In genomic region chr5:148090780-148091221, GRCh38 we compare ENCODE assay signal across 18 cellular contexts. TPM values are rescaled to one million over a fixed set of nuclear protein-coding genes. Genes with fewer than 3 reads are reported as not detected.
DNase-seq lines count a peak whose midpoint lies in the region; ATAC-seq, FAIRE-seq and TF ChIP-seq lines count a peak whose summit lies in the region.
"Had no signal": no experiment of that assay in that cellular context is flagged by ENCODE, and none has a peak within 500 bp of the region (broad histone marks: within the 10 kb centered on the region; RNA-seq: fewer than 3 reads in every experiment).

No MANE protein-coding gene starts in this region.

- H3K36me3 ChIP-seq in NT2/D1 (ENCODE audit: insufficient read depth, insufficient read length, low read length): peaks cover 3% of the 10 kb centered on the region
- no peaks in the 10 kb centered on the region for H3K36me3 ChIP-seq in keratinocyte (ENCODE audit: control insufficient read depth in 2 of 2, extremely low read depth in 1 of 2, insufficient read depth in 2 of 2, low read length in 2 of 2)
- H3K36me3 ChIP-seq: tibial nerve had no signal

- H3K9ac ChIP-seq in NT2/D1 (ENCODE audit: insufficient read length, low read depth): no peak overlapping the region
- peak overlapping the region; percentile 63 for H3K9ac ChIP-seq in keratinocyte (ENCODE audit: control insufficient read depth, extremely low read depth, insufficient read depth, low read length)

- H3K9me1 ChIP-seq in keratinocyte (ENCODE audit: control insufficient read depth, extremely low read depth, insufficient read depth, low read length): no peaks in the 10 kb centered on the region

- H3K79me2 ChIP-seq in keratinocyte (ENCODE audit: control insufficient read depth, insufficient read depth, low read length): no peaks in the 10 kb centered on the region

- H3K27me3 ChIP-seq in NT2/D1 (ENCODE audit: insufficient read depth, insufficient read length) (no peaks in the 10 kb centered on the region), keratinocyte (ENCODE audit: control insufficient read depth, extremely low read depth, insufficient read depth, low read length) (no peaks in the 10 kb centered on the region)
- H3K27me3 ChIP-seq: tibial nerve had no signal

- H3K4me3 ChIP-seq in NT2/D1 (ENCODE audit: insufficient read length, low read depth) (no peak overlapping the region), keratinocyte (ENCODE audit: control insufficient read depth in 2 of 3, extremely low read depth in 1 of 3, insufficient read depth in 2 of 3, low read depth in 1 of 3, low read length in 3 of 3) (peak overlapping the region; percentile 42 to 67 (median 64))
- H3K4me3 ChIP-seq: tibial nerve had no signal

- DNase-seq in ELF-1 (ENCODE audit: low read depth, low spot score): peak; percentile 11
- peak; percentile 11 for DNase-seq in H4 (ENCODE audit: low spot score)
- DNase-seq in NT2/D1 (ENCODE audit: low read depth, low spot score): peak; percentile 6
- DNase-seq in keratinocyte (ENCODE audit: low read depth, low spot score): no peak
- DNase-seq in iPS-NIHi11 (ENCODE audit: low spot score): no peak
- no peak for DNase-seq in NCI-H146 (lab: John Stamatoyannopoulos, UW)
- DNase-seq: activated CD8-positive, alpha-beta T cell treated with anti-CD3 and anti-CD28 coated beads, Interleukin-2, amount 10 ng/mL, durations not matched to agents 7 days and 5 days; activated naive CD4-positive, alpha-beta T cell treated with anti-CD3 and anti-CD28 coated beads for 36 hours; hippocampal formation; NCI-H446; stimulated activated CD4-positive, alpha-beta T cell treated with anti-CD3 and anti-CD28 coated beads, Interleukin-12 subunit alpha, Interleukin-12 subunit beta, amount 100 ng/mL, for 4 hours; T1000 had no signal

- peak overlapping the region; percentile 90 for H3K27ac ChIP-seq in keratinocyte (ENCODE audit: control insufficient read depth, insufficient read depth, low read length)
- H3K27ac ChIP-seq: HL-60, tibial nerve had no signal

- ATAC-seq in HG02763 (IDR thresholded peaks at IDR 0.05; ENCODE audit: unreplicated experiment) (no peak), HG03460 (IDR thresholded peaks at IDR 0.05; ENCODE audit: unreplicated experiment) (no peak)
- ATAC-seq: activated CD8-positive, alpha-beta T cell treated with anti-CD3 and anti-CD28 coated beads, Interleukin-2, amount 10 ng/mL, durations not matched to agents 7 days and 5 days had no signal

- H3K4me1 ChIP-seq in NT2/D1 (ENCODE audit: insufficient read depth, insufficient read length): no peaks in the 10 kb centered on the region
- peaks cover 52% of the 10 kb centered on the region for H3K4me1 ChIP-seq in keratinocyte (ENCODE audit: control insufficient read depth, extremely low read depth, insufficient read depth, low read length)
- H3K4me1 ChIP-seq: tibial nerve had no signal

- no peak for TF ChIP-seq CTCF in keratinocyte (optimal IDR thresholded peaks at IDR 0.05 in 1 of 3, IDR thresholded peaks at IDR 0.05 in 1 of 3, conservative IDR thresholded peaks at IDR 0.05 in 1 of 3; ENCODE audit: extremely low read depth in 1 of 3, insufficient read depth in 2 of 3, low read length in 3 of 3)

- FAIRE-seq in keratinocyte (lab: Jason Lieb, UNC): peak; percentile 90
- FAIRE-seq: D721Med had no signal

- dilution Hi-C loops in keratinocyte (cut with MboI; ENCODE audit: extremely low pct_ligation_motif_present, low sequenced_read_pairs): no loop called here

- H3K9me3 ChIP-seq in NT2/D1 (ENCODE audit: insufficient read depth, low read length) (no peaks in the 10 kb centered on the region), keratinocyte (ENCODE audit: control insufficient read depth, low read depth, low read length) (no peaks in the 10 kb centered on the region)
- H3K9me3 ChIP-seq: tibial nerve had no signal

- peak overlapping the region; percentile 89 for H3K4me2 ChIP-seq in keratinocyte (ENCODE audit: control insufficient read depth, extremely low read depth, insufficient read depth, low read depth, low read length)

- peak overlapping the region; percentile 96 for H2AFZ ChIP-seq in keratinocyte (ENCODE audit: control insufficient read depth, low read length)

- H4K20me1 ChIP-seq in keratinocyte (ENCODE audit: control insufficient read depth, extremely low read depth, insufficient read depth, low read length): no peaks in the 10 kb centered on the region

RNA-seq across cellular contexts. Expression of gene SPINK5, which starts 27.0 kb away (rescaled TPM):
- total RNA-seq in H4 (2014; rRNA removed; shearing (Covaris generic)): 0.10 TPM in 1 of 2 replicates, not detected in the other
- 16.6 to 29.2 TPM (median 22.6 TPM) in 3 replicates for polyA plus RNA-seq in keratinocyte
- polyA plus RNA-seq in keratinocyte (2011; ENCODE audit: low read depth): 1,735 TPM
- 27.8 and 30.2 TPM in 2 replicates for polyA plus RNA-seq in keratinocyte (2011; cell fraction: cytosol; rRNA removed)
- 45.9 and 75.2 TPM in 2 replicates for polyA plus RNA-seq in keratinocyte (2011; cell fraction: nucleus; rRNA removed)
- 18.4 and 322 TPM in 2 replicates for polyA plus RNA-seq in keratinocyte (2012; ENCODE audit: low replicate concordance)
- polyA minus RNA-seq in keratinocyte: 1.5 to 6.8 TPM (median 5.6 TPM) in 3 replicates
- polyA minus RNA-seq in keratinocyte (2011; cell fraction: cytosol; rRNA and poly(A)+ RNA removed): 9.0 TPM
- polyA minus RNA-seq in keratinocyte (2011; cell fraction: nucleus; rRNA and poly(A)+ RNA removed): 21.2 and 34.9 TPM in 2 replicates
- total RNA-seq: activated CD8-positive, alpha-beta T cell treated with anti-CD3 and anti-CD28 coated beads, Interleukin-2, amount 10 ng/mL, durations not matched to agents 7 days and 5 days; activated naive CD4-positive, alpha-beta T cell treated with anti-CD3 and anti-CD28 coated beads for 36 hours; osteoblast had no signal

Comparison
In these comparisons a context has a peak if more than half of its experiments do, and no peak if none do; other contexts are left out.
1. DNase-seq: peak in ELF-1 (single experiment), H4 (single experiment) and NT2/D1 (single experiment); none in keratinocyte (single experiment), iPS-NIHi11 (single experiment) and NCI-H146 (single experiment).